ENCODE assay signal across 1 cellular context in the genomic region with DNA sequence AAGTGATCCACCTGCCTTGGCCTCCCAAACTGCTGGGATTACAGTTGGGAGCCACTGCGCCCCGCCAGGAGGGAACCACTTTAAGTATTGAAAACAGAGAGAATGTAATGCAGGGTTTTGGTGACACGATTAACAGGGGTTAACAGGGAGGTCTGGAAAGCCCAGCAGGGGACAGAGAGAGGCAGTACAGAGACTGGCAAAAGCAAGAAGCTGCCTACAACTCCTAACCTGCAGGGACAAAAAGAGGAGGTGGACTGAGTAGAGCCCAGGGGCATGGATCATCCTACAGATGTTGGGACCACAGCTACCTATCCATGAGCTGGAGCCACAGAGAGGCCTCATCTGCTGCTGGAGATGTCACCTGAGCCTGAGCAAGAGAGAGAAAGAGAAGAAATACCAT.
TF ChIP-seq lines count a peak whose summit lies in the region.

No MANE protein-coding gene starts in this region.

TF ChIP-seq in GM23338, 12 proteins besides CTCF, POLR2A, EP300 and RAD21:
- TF ChIP-seq CREB1 (CRISPR knock-in tag; IDR thresholded peaks at IDR 0.05; ENCODE audit: low read depth) (no peak), JUNB (IDR thresholded peaks at IDR 0.05; ENCODE audit: unreplicated experiment) (no peak), REST (IDR thresholded peaks at IDR 0.05; ENCODE audit: unreplicated experiment) (no peak), EZH2 (IDR thresholded peaks at IDR 0.05; ENCODE audit: low read depth, unreplicated experiment) (no peak), NANOG (IDR thresholded peaks at IDR 0.05; ENCODE audit: borderline replicate concordance) (no peak), EZH2phosphoT487 (IDR thresholded peaks at IDR 0.05; ENCODE audit: unreplicated experiment) (no peak), ZNF331 (CRISPR knock-in tag; IDR thresholded peaks at IDR 0.05; ENCODE audit: low read depth) (no peak), POLR2AphosphoS5 (IDR thresholded peaks at IDR 0.05; ENCODE audit: low read depth) (no peak), ZNF462 (CRISPR knock-in tag; IDR thresholded peaks at IDR 0.05) (no peak), ZNF114 (CRISPR knock-in tag; IDR thresholded peaks at IDR 0.05) (no peak), STAT1 (IDR thresholded peaks at IDR 0.05; ENCODE audit: unreplicated experiment) (no peak)
- TF ChIP-seq, protein P1, sequence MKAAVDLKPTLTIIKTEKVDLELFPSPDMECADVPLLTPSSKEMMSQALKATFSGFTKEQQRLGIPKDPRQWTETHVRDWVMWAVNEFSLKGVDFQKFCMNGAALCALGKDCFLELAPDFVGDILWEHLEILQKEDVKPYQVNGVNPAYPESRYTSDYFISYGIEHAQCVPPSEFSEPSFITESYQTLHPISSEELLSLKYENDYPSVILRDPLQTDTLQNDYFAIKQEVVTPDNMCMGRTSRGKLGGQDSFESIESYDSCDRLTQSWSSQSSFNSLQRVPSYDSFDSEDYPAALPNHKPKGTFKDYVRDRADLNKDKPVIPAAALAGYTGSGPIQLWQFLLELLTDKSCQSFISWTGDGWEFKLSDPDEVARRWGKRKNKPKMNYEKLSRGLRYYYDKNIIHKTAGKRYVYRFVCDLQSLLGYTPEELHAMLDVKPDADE (IDR thresholded peaks at IDR 0.05): no peak
TF ChIP-seq in GM23338: peak in this region for 0.
